1 cellular context compared by ENCODE assay signal in genomic region chr16:75566040-75566888, GRCh38.
TF ChIP-seq lines count a peak whose summit lies in the region.

Gene GABARAPL2 (plus strand): TSS chr16:75566379. CDS start chr16:75566487, 108 bp downstream.

TF ChIP-seq in K562, 482 proteins besides CTCF, POLR2A, EP300 and RAD21 (continued from another document and continues in another):
- TF ChIP-seq REST (CRISPR knock-in tag; IDR thresholded peaks at IDR 0.05; ENCODE audit: low read depth), result no peak
- no peak for TF ChIP-seq ZNF311 (CRISPR knock-in tag; IDR thresholded peaks at IDR 0.05)
- peak; percentile 19 for TF ChIP-seq FIP1L1 (IDR thresholded peaks at IDR 0.05; ENCODE audit: low read depth, low read length, poor library complexity, severe bottlenecking)
- TF ChIP-seq KDM2B (CRISPR knock-in tag; IDR thresholded peaks at IDR 0.05), result peak; percentile 80; the same call in 1 of the 2 replicates
- TF ChIP-seq NFE2 (IDR thresholded peaks at IDR 0.05; ENCODE audit: low read depth), result no peak
- no peak for TF ChIP-seq ZNF583 (CRISPR knock-in tag; IDR thresholded peaks at IDR 0.05)
- TF ChIP-seq NFRKB (IDR thresholded peaks at IDR 0.05; ENCODE audit: low read depth), result no peak
- no peak for TF ChIP-seq STAT6 (CRISPR knock-in tag; IDR thresholded peaks at IDR 0.05)
- TF ChIP-seq SPI1 (IDR thresholded peaks at IDR 0.05; ENCODE audit: borderline replicate concordance, low read depth, low read length), result 0 out of 2 replicates have a peak, but pooled peaks have one; percentile 38
- no peak; the same call in 1 of the 2 replicates for TF ChIP-seq ATF6 (CRISPR knock-in tag; IDR thresholded peaks at IDR 0.05)
- TF ChIP-seq DNMT1 (IDR thresholded peaks at IDR 0.05), result no peak
- peak; percentile 78 for TF ChIP-seq VEZF1 (CRISPR knock-in tag; IDR thresholded peaks at IDR 0.05)
- TF ChIP-seq ATF7 (IDR thresholded peaks at IDR 0.05), result peak; percentile 65
- TF ChIP-seq SMARCA4 (IDR thresholded peaks at IDR 0.05), result peak; percentile 50; the same call in 1 of the 2 replicates
- TF ChIP-seq PRMT5 (CRISPR knock-in tag; IDR thresholded peaks at IDR 0.05), result no peak
- TF ChIP-seq CAMTA2 (CRISPR knock-in tag; conservative IDR thresholded peaks at IDR 0.05), result no peak
- peak in 1 of 2 experiments; percentile 45; a peak in 1 of 4 replicates for TF ChIP-seq ARNT (IDR thresholded peaks at IDR 0.05)
- peak; percentile 42; the same call in 1 of the 2 replicates for TF ChIP-seq EP400 (IDR thresholded peaks at IDR 0.05)
- TF ChIP-seq ELF4 (CRISPR knock-in tag; IDR thresholded peaks at IDR 0.05), result no peak
- no peak for TF ChIP-seq ZFP1 (CRISPR knock-in tag; IDR thresholded peaks at IDR 0.05)
- TF ChIP-seq CBFA2T3 (IDR thresholded peaks at IDR 0.05), result no peak
- TF ChIP-seq ADNP (tag; IDR thresholded peaks at IDR 0.05), result no peak
- TF ChIP-seq POU5F1 (IDR thresholded peaks at IDR 0.05; ENCODE audit: borderline replicate concordance, low read depth, low read length, partially characterized antibody), result no peak
- no peak for TF ChIP-seq MBD2 (IDR thresholded peaks at IDR 0.05; ENCODE audit: borderline replicate concordance, low read depth)
- TF ChIP-seq EZH2 (IDR thresholded peaks at IDR 0.05; ENCODE audit: borderline replicate concordance, low read depth, low read length), result no peak
- TF ChIP-seq L3MBTL2 (IDR thresholded peaks at IDR 0.05), result peak; percentile 31; the same call in 1 of the 2 replicates
- no peak for TF ChIP-seq ZBTB5 (IDR thresholded peaks at IDR 0.05)
- 0 out of 4 replicates have a peak, but pooled peaks of 1 of the 2 experiments have one; percentile 69 for TF ChIP-seq MLLT1 (IDR thresholded peaks at IDR 0.05)
- TF ChIP-seq SIN3B (IDR thresholded peaks at IDR 0.05; ENCODE audit: low read depth), result 0 out of 2 replicates have a peak, but pooled peaks have one; percentile 51
- no peak for TF ChIP-seq TCF7 (IDR thresholded peaks at IDR 0.05; ENCODE audit: borderline replicate concordance)
- TF ChIP-seq KDM5B (IDR thresholded peaks at IDR 0.05; ENCODE audit: insufficient replicate concordance, low read depth, low read length), result peak; percentile 49
- no peak; a peak in 1 of 4 replicates for TF ChIP-seq NRF1 (conservative IDR thresholded peaks at IDR 0.05 in 1 of 2, IDR thresholded peaks at IDR 0.05 in 1 of 2)
- TF ChIP-seq MCM5 (IDR thresholded peaks at IDR 0.05; ENCODE audit: low read depth), result no peak
- TF ChIP-seq ZFP36 (IDR thresholded peaks at IDR 0.05; ENCODE audit: low read depth, low read length, partially characterized antibody), result no peak
- no peak for TF ChIP-seq GATAD2B (IDR thresholded peaks at IDR 0.05; ENCODE audit: borderline replicate concordance)
- no peak for TF ChIP-seq MTA2 (IDR thresholded peaks at IDR 0.05; ENCODE audit: low read depth)
- TF ChIP-seq ZNF740 (CRISPR knock-in tag; IDR thresholded peaks at IDR 0.05), result peak; percentile 77
- TF ChIP-seq ZNF740 (tag; IDR thresholded peaks at IDR 0.05), result no peak
- peak; percentile 44; the same call in 1 of the 2 replicates for TF ChIP-seq NBN (IDR thresholded peaks at IDR 0.05; ENCODE audit: low read depth)
- TF ChIP-seq PKNOX1 (IDR thresholded peaks at IDR 0.05), result peak; percentile 90
- TF ChIP-seq ZNF76 (CRISPR knock-in tag; IDR thresholded peaks at IDR 0.05; ENCODE audit: borderline replicate concordance), result 0 out of 2 replicates have a peak, but pooled peaks have one; percentile 50
- TF ChIP-seq ZNF57 (CRISPR knock-in tag; IDR thresholded peaks at IDR 0.05), result no peak
- no peak for TF ChIP-seq CREB3L1 (IDR thresholded peaks at IDR 0.05; ENCODE audit: borderline replicate concordance, low read depth)
- no peak for TF ChIP-seq FOXO4 (CRISPR knock-in tag; IDR thresholded peaks at IDR 0.05)
- 0 out of 2 replicates have a peak, but pooled peaks have one; percentile 3 for TF ChIP-seq NCOA1 (IDR thresholded peaks at IDR 0.05; ENCODE audit: low read depth)
- peak; percentile 80 for TF ChIP-seq POLR2G (IDR thresholded peaks at IDR 0.05; ENCODE audit: low read depth, low read length)
- peak; percentile 74; the same call in 1 of the 2 replicates for TF ChIP-seq PHF8 (IDR thresholded peaks at IDR 0.05; ENCODE audit: borderline replicate concordance, low read length)
- TF ChIP-seq SMAD1 (IDR thresholded peaks at IDR 0.05; ENCODE audit: low read depth, low read length, partially characterized antibody), result no peak
